In the genomic region with DNA sequence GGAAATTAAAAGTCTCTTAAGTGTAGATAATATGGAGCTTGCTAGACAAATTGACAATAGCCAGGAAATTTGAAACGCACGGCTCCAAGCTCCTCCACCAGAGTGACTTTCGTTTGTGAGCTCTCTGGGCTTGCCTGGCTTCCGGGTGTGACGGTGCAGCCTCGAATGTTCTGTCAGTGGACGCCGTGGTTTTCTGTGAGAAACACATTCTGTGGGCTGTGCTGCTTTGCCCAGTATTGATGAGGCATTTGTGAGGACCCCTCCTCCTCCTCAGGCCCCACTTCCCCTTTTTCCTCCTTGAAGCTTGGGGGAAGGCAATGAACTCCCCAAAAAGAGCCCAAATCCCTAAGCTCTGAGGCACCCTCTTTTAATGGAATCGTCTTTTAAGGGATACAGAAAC, we compare ENCODE assay signal across 13 cellular contexts. TPM values are rescaled to one million over a fixed set of nuclear protein-coding genes. Genes with fewer than 3 reads are reported as not detected.
DNase-seq lines count a peak whose midpoint lies in the region; ATAC-seq and TF ChIP-seq lines count a peak whose summit lies in the region.
"Had no signal": no experiment of that assay in that cellular context is flagged by ENCODE, and none has a peak within 500 bp of the region (broad histone marks: within the 10 kb centered on the region; RNA-seq: fewer than 3 reads in every experiment).

No MANE protein-coding gene starts in this region.

- peak overlapping the region in 2 of 4 donors; percentile 6 to 31 for H3K4me3 ChIP-seq in transverse colon

- H3K9me3 ChIP-seq in transverse colon: no peaks in the 10 kb centered on the region
- H3K9me3 ChIP-seq: tibial nerve had no signal

- no peaks in the 10 kb centered on the region for H3K27me3 Mint-ChIP-seq in activated CD8-positive, alpha-beta T cell treated with anti-CD3 and anti-CD28 coated beads for 36 hours
- H3K27me3 Mint-ChIP-seq in stimulated activated memory B cell treated with anti-CD40 and anti-IgM and Interleukin-4, amounts not matched to agents 10 μg/mL and 1 μg/mL and 100 μg/mL, for 72 hours: peaks cover 13% of the 10 kb centered on the region

- H3K36me3 Mint-ChIP-seq in activated CD8-positive, alpha-beta T cell treated with anti-CD3 and anti-CD28 coated beads for 36 hours (ENCODE audit: low read depth): no peaks in the 10 kb centered on the region
- H3K36me3 Mint-ChIP-seq in stimulated activated memory B cell treated with anti-CD40 and anti-IgM and Interleukin-4, amounts not matched to agents 10 μg/mL and 1 μg/mL and 100 μg/mL, for 72 hours: peaks cover 5% of the 10 kb centered on the region

- no peaks in the 10 kb centered on the region for H3K27me3 ChIP-seq in transverse colon
- H3K27me3 ChIP-seq: tibial nerve had no signal

- no peak overlapping the region for H3K27ac Mint-ChIP-seq in activated CD8-positive, alpha-beta T cell treated with anti-CD3 and anti-CD28 coated beads for 36 hours
- no peak overlapping the region for H3K27ac Mint-ChIP-seq in stimulated activated memory B cell treated with anti-CD40 and anti-IgM and Interleukin-4, amounts not matched to agents 10 μg/mL and 1 μg/mL and 100 μg/mL, for 72 hours
- H3K27ac Mint-ChIP-seq: activated T-helper 1 cell treated with anti-CD3 and anti-CD28 coated beads, Interleukin-12 subunit alpha, Interleukin-12 subunit beta, Interleukin-2, Interleukin-4 antibody, amounts not matched to agents 30 ng/mL and 10 ng/mL and 1 ng/mL, durations not matched to agents 14 hours and 24 hours and 36 hours had no signal

- H3K4me1 Mint-ChIP-seq in activated CD8-positive, alpha-beta T cell treated with anti-CD3 and anti-CD28 coated beads for 36 hours (ENCODE audit: low read depth): no peaks in the 10 kb centered on the region
- no peaks in the 10 kb centered on the region for H3K4me1 Mint-ChIP-seq in stimulated activated memory B cell treated with anti-CD40 and anti-IgM and Interleukin-4, amounts not matched to agents 10 μg/mL and 1 μg/mL and 100 μg/mL, for 72 hours

- no peak for TF ChIP-seq CTCF in activated CD8-positive, alpha-beta T cell treated with anti-CD3 and anti-CD28 coated beads for 36 hours (IDR thresholded peaks at IDR 0.05)
- no peak for TF ChIP-seq CTCF in transverse colon (IDR thresholded peaks at IDR 0.05)

- POLR2A ChIA-PET in activated CD8-positive, alpha-beta T cell treated with anti-CD3 and anti-CD28 coated beads for 36 hours (lab: Charles Lee): no interaction called here

- in situ Hi-C loops in transverse colon (cut with MboI; ENCODE audit: low pct_ligation_motif_present in 1 of 4, low pct_unique_long_range_greater_than_20kb in 1 of 4, low sequenced_read_pairs in 3 of 4): loop anchor here (5.0 to 25.0 kb wide), 4 partner anchors 105 to 328 kb away; partner anchors contain the start of gene ALDH1A2 (in 2 of the 4)

- H3K27ac ChIP-seq in transverse colon: peak overlapping the region in 2 of 4 donors; percentile 3 to 37

- no peaks in the 10 kb centered on the region for H3K36me3 ChIP-seq in transverse colon
- H3K36me3 ChIP-seq: tibial nerve had no signal

- peak; percentile 48 for DNase-seq in left cardiac atrium
- DNase-seq in Right ventricle myocardium inferior (ENCODE audit: missing footprints): no peak
- peak; percentile 17 for DNase-seq in activated CD8-positive, alpha-beta T cell treated with anti-CD3 and anti-CD28 coated beads for 36 hours
- DNase-seq in medulla oblongata (ENCODE audit: extremely low spot score): peak; percentile 23
- DNase-seq in transverse colon: peak; percentile 14
- no peak for DNase-seq in COLO829 (ENCODE audit: low spot score)
- DNase-seq: effector memory CD4-positive, alpha-beta T cell; NCI-H345; SW 1271 had no signal

- no peak overlapping the region for H3K4me3 Mint-ChIP-seq in activated CD8-positive, alpha-beta T cell treated with anti-CD3 and anti-CD28 coated beads for 36 hours
- H3K4me3 Mint-ChIP-seq in stimulated activated memory B cell treated with anti-CD40 and anti-IgM and Interleukin-4, amounts not matched to agents 10 μg/mL and 1 μg/mL and 100 μg/mL, for 72 hours: no peak overlapping the region
- H3K4me3 Mint-ChIP-seq: activated T-helper 1 cell treated with anti-CD3 and anti-CD28 coated beads, Interleukin-12 subunit alpha, Interleukin-12 subunit beta, Interleukin-2, Interleukin-4 antibody, amounts not matched to agents 30 ng/mL and 10 ng/mL and 1 ng/mL, durations not matched to agents 14 hours and 24 hours and 36 hours had no signal

- peak; percentile 24 to 34 for ATAC-seq in left cardiac atrium
- ATAC-seq in Right ventricle myocardium inferior: no peak
- ATAC-seq in activated CD8-positive, alpha-beta T cell treated with anti-CD3 and anti-CD28 coated beads for 36 hours: no peak
- no peak for ATAC-seq in stimulated activated memory B cell treated with anti-CD40 and anti-IgM and Interleukin-4, amounts not matched to agents 10 μg/mL and 1 μg/mL and 100 μg/mL, for 72 hours
- no peak for ATAC-seq in GM19467 (IDR thresholded peaks at IDR 0.05; ENCODE audit: unreplicated experiment)

- WGBS in transverse colon (ENCODE audit: low coverage in 1 of 2), 2 donors: 40 to 42% methylated on average over 5 to 9 of the region's 9 CpGs

- H3K9me3 Mint-ChIP-seq in activated CD8-positive, alpha-beta T cell treated with anti-CD3 and anti-CD28 coated beads for 36 hours: no peaks in the 10 kb centered on the region
- no peaks in the 10 kb centered on the region for H3K9me3 Mint-ChIP-seq in stimulated activated memory B cell treated with anti-CD40 and anti-IgM and Interleukin-4, amounts not matched to agents 10 μg/mL and 1 μg/mL and 100 μg/mL, for 72 hours
- H3K9me3 Mint-ChIP-seq: activated T-helper 1 cell treated with anti-CD3 and anti-CD28 coated beads, Interleukin-12 subunit alpha, Interleukin-12 subunit beta, Interleukin-2, Interleukin-4 antibody, amounts not matched to agents 30 ng/mL and 10 ng/mL and 1 ng/mL, durations not matched to agents 14 hours and 24 hours and 36 hours had no signal

- CTCF ChIA-PET in activated CD8-positive, alpha-beta T cell treated with anti-CD3 and anti-CD28 coated beads for 36 hours (lab: Charles Lee): interaction anchor here (1.2 to 8.1 kb wide), 3 partner anchors 15 to 324 kb away, joined by 4 to 70 read pairs (median 8); no protein-coding TSS in a partner anchor

- no peaks in the 10 kb centered on the region for H3K4me1 ChIP-seq in transverse colon

- no peak for TF ChIP-seq POLR2A in transverse colon (IDR thresholded peaks at IDR 0.05)

- no peak for TF ChIP-seq EP300 in transverse colon (IDR thresholded peaks at IDR 0.05; ENCODE audit: low read depth)

- intact Hi-C loops in left cardiac atrium (cut with DNase I) (no loop called here), Right ventricle myocardium inferior (cut with DNase I) (no loop called here), transverse colon (cut with DNase I; ENCODE audit: low total_unique reads) (no loop called here)
- intact Hi-C loops in activated CD8-positive, alpha-beta T cell treated with anti-CD3 and anti-CD28 coated beads for 36 hours (cut with micrococcal nuclease): no loop called here

RNA-seq across cellular contexts. Expression of gene POLR2M, which starts 40.7 kb away (rescaled TPM):
- total RNA-seq in left cardiac atrium (10 to 100 TPM; 45.6 to 51.2 TPM), Right ventricle myocardium inferior (42.6 TPM), transverse colon (100 to 1,000 TPM in 1 of 4 donors, 10 to 100 TPM in 3; 18.5 to 159 (median 42.2) TPM)
- 10 to 100 TPM; 72.5 to 85.0 TPM for total RNA-seq in activated CD8-positive, alpha-beta T cell treated with anti-CD3 and anti-CD28 coated beads for 36 hours

Comparison
In these comparisons a context has a peak if more than half of its experiments do, and no peak if none do; other contexts are left out.
1. ATAC-seq: peak in left cardiac atrium (2 of 2); none in Right ventricle myocardium inferior (single experiment), activated CD8-positive, alpha-beta T cell treated with anti-CD3 and anti-CD28 coated beads for 36 hours (single experiment), stimulated activated memory B cell treated with anti-CD40 and anti-IgM and Interleukin-4, amounts not matched to agents 10 μg/mL and 1 μg/mL and 100 μg/mL, for 72 hours (single experiment) and GM19467 (single experiment).
2. DNase-seq: peak in left cardiac atrium (single experiment), activated CD8-positive, alpha-beta T cell treated with anti-CD3 and anti-CD28 coated beads for 36 hours (single experiment), medulla oblongata (single experiment) and transverse colon (single experiment); none in Right ventricle myocardium inferior (single experiment) and COLO829 (single experiment).